ENCODE assay signal across 29 cellular contexts in the genomic region with DNA sequence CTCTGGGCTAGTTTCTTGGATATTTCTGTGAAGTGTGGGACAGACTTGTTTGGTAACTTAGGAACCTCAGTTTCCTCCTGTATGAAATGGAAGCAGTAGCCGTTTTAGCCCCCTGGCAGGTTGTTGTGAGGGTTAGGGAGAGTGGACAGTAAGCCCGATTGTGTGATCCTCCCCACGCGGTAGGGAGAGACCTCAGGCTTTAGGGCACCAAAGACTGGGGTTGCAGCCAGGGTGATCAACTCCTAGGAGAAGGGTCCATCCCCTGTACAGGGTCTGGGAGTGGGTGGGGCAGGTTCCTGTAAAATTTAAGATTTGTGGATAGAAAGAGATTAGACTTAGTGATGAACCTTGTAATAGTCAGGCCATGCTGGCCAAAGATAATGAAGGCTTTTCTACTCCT.
"Had no signal": no experiment of that assay in that cellular context is flagged by ENCODE, and none has a peak within 500 bp of the region (broad histone marks: within the 10 kb centered on the region; RNA-seq: fewer than 3 reads in every experiment).

No MANE protein-coding gene starts in this region.

- H3K27me3 Mint-ChIP-seq: memory B cell had no signal

- ATAC-seq: esophagus mucosa; foreskin keratinocyte; gastroesophageal sphincter; heart left ventricle; left lobe of liver; naive thymus-derived CD8-positive, alpha-beta T cell; right lobe of liver; stimulated activated effector memory CD8-positive, alpha-beta T cell treated with anti-CD3 and anti-CD28 coated beads, Interleukin-12 subunit alpha, Interleukin-12 subunit beta, amount 100 ng/mL, for 72 hours had no signal

- H3K36me3 Mint-ChIP-seq: memory B cell; naive thymus-derived CD8-positive, alpha-beta T cell; stimulated activated effector memory CD8-positive, alpha-beta T cell treated with anti-CD3 and anti-CD28 coated beads, Interleukin-12 subunit alpha, Interleukin-12 subunit beta, amount 100 ng/mL, for 72 hours had no signal

- H3K4me3 Mint-ChIP-seq: memory B cell; naive thymus-derived CD8-positive, alpha-beta T cell; nephron progenitor cell; stimulated activated effector memory CD8-positive, alpha-beta T cell treated with anti-CD3 and anti-CD28 coated beads, Interleukin-12 subunit alpha, Interleukin-12 subunit beta, amount 100 ng/mL, for 72 hours had no signal

- H3K27ac Mint-ChIP-seq: memory B cell; nephron progenitor cell; stimulated activated effector memory CD8-positive, alpha-beta T cell treated with anti-CD3 and anti-CD28 coated beads, Interleukin-12 subunit alpha, Interleukin-12 subunit beta, amount 100 ng/mL, for 72 hours had no signal

- H3K27ac ChIP-seq: dorsolateral prefrontal cortex, epithelial cell of prostate, foreskin keratinocyte, gastroesophageal sphincter, heart left ventricle, hepatocyte, ovary, right lobe of liver, stomach, testis, tibial artery, upper lobe of left lung, uterus had no signal

- H3K4me3 ChIP-seq: dorsolateral prefrontal cortex, gastroesophageal sphincter, heart left ventricle, hepatocyte, lung, ovary, right lobe of liver, stomach, testis, tibial artery, upper lobe of left lung, uterus had no signal

- H3K27me3 ChIP-seq: dorsolateral prefrontal cortex, gastroesophageal sphincter, heart left ventricle, hepatocyte, ovary, right lobe of liver, stomach, testis, tibial artery, upper lobe of left lung, uterus had no signal

- H3K4me1 ChIP-seq: foreskin keratinocyte, gastroesophageal sphincter, stomach, tibial artery, upper lobe of left lung, uterus had no signal

- H3K9me3 ChIP-seq: gastroesophageal sphincter, heart left ventricle, ovary, right lobe of liver, stomach, testis, tibial artery, upper lobe of left lung, uterus had no signal

- DNase-seq: cerebellar nuclear complex; dorsolateral prefrontal cortex; effector CD4-positive, alpha-beta T cell; foreskin keratinocyte; heart left ventricle; kidney; naive thymus-derived CD8-positive, alpha-beta T cell; nephron progenitor cell; nucleus accumbens; posterior cingulate gyrus; retina; stimulated activated CD4-positive, alpha-beta T cell treated with anti-CD3 and anti-CD28 coated beads, Interleukin-2, amount 100 ng/mL, for 24 hours; stimulated activated CD4-positive, alpha-beta T cell treated with anti-CD3 and anti-CD28 coated beads, Interleukin-4, amount 100 ng/mL, for 24 hours; stimulated activated naive CD4-positive, alpha-beta T cell treated with Interleukin-2 at 50 U/mL for 16 hours; stomach; testis; uterus had no signal

- H3K36me3 ChIP-seq: gastroesophageal sphincter, heart left ventricle, ovary, right lobe of liver, stomach, tibial artery, upper lobe of left lung, uterus had no signal

- H3K4me2 ChIP-seq: hepatocyte had no signal

- H3K4me1 Mint-ChIP-seq: stimulated activated effector memory CD8-positive, alpha-beta T cell treated with anti-CD3 and anti-CD28 coated beads, Interleukin-12 subunit alpha, Interleukin-12 subunit beta, amount 100 ng/mL, for 72 hours had no signal

- H2AFZ ChIP-seq: hepatocyte had no signal

- H3K9me3 Mint-ChIP-seq: memory B cell; naive thymus-derived CD8-positive, alpha-beta T cell; nephron progenitor cell; stimulated activated effector memory CD8-positive, alpha-beta T cell treated with anti-CD3 and anti-CD28 coated beads, Interleukin-12 subunit alpha, Interleukin-12 subunit beta, amount 100 ng/mL, for 72 hours had no signal
